8 cellular contexts compared by ENCODE assay signal in genomic region chr15:69413822-69414701, GRCh38. TPM values are rescaled to one million over a fixed set of nuclear protein-coding genes. Genes with fewer than 3 reads are reported as not detected.
A peak's percentile ranks its signal among the peaks of the same experiment; 100 is the strongest.
DNase-seq lines count a peak whose midpoint lies in the region; ATAC-seq and TF ChIP-seq lines count a peak whose summit lies in the region.

Gene KIF23, plus strand, starts transcription at chr15:69414349. Its CDS starts 117 bp downstream, at chr15:69414466.

- H4K20me1 ChIP-seq in BLaER1 treated with 17β-estradiol and CSF1 and Interleukin-3, amounts not matched to agents 10 nM and 100 nM: peaks cover 0 to 7% (median 0%) of the 10 kb centered on the region in 11 experiments; a peak in 2 of 22 replicates

- no peaks in the 10 kb centered on the region for H3K9me3 ChIP-seq in BLaER1 treated with 17β-estradiol and CSF1 and Interleukin-3, amounts not matched to agents 10 nM and 100 nM (replicated peaks in 1 of 11)
- no peaks in the 10 kb centered on the region for H3K9me3 ChIP-seq in left lung

- peak within 1 kb of the TSS in 10 of 11 experiments; percentile 39 to 90 (median 82); a peak in 19 of 22 replicates for H3K27ac ChIP-seq in BLaER1 treated with 17β-estradiol and CSF1 and Interleukin-3, amounts not matched to agents 10 nM and 100 nM
- peak within 1 kb of the TSS; percentile 42 to 64 for H3K27ac ChIP-seq in left lung

- DNase-seq in NCI-H748 (lab: John Stamatoyannopoulos, UW; ENCODE audit: unreplicated experiment) (peak; percentile 93), dermis blood vessel endothelial cell (peak; percentile 95), left lung (peak; percentile 95 to 97)
- peak; percentile 92 for DNase-seq in activated CD4-positive, alpha-beta T cell treated with anti-CD3 and anti-CD28 coated beads, Interleukin-2, amount 50 U/mL, for 1 hour
- DNase-seq in stimulated activated CD4-positive, alpha-beta T cell treated with anti-CD3 and anti-CD28 coated beads, Interleukin-2, amount 100 ng/mL, for 48 hours: peak; percentile 87

- ATAC-seq in GM19328 (IDR thresholded peaks at IDR 0.05; ENCODE audit: unreplicated experiment) (peak; percentile 95), HG03520 (IDR thresholded peaks at IDR 0.05; ENCODE audit: unreplicated experiment) (peak; percentile 89), left lung (peak; percentile 97)

- intact Hi-C loops in left lung (cut with DNase I): no loop called here

- H3K36me3 ChIP-seq in BLaER1 treated with 17β-estradiol and CSF1 and Interleukin-3, amounts not matched to agents 10 nM and 100 nM: peaks cover 0 to 30% (median 20%) of the 10 kb centered on the region in 11 experiments; a peak in 16 of 22 replicates
- no peaks in the 10 kb centered on the region for H3K36me3 ChIP-seq in left lung

- TF ChIP-seq CTCF in left lung (IDR thresholded peaks at IDR 0.05): no peak

- peaks cover 12 to 22% (median 17%) of the 10 kb centered on the region in 10 experiments; a peak in 18 of 20 replicates for H3K4me1 ChIP-seq in BLaER1 treated with 17β-estradiol and CSF1 and Interleukin-3, amounts not matched to agents 10 nM and 100 nM
- H3K4me1 ChIP-seq in left lung: peaks cover 0 to 16% of the 10 kb centered on the region in 2 donors

- H3K9ac ChIP-seq in BLaER1 treated with 17β-estradiol and CSF1 and Interleukin-3, amounts not matched to agents 10 nM and 100 nM: peak within 1 kb of the TSS; percentile 76 to 90 (median 88)

- peak within 1 kb of the TSS; percentile 69 to 91 (median 79) for H3K4me2 ChIP-seq in BLaER1 treated with 17β-estradiol and CSF1 and Interleukin-3, amounts not matched to agents 10 nM and 100 nM

- H3K27me3 ChIP-seq in BLaER1 treated with 17β-estradiol and CSF1 and Interleukin-3, amounts not matched to agents 10 nM and 100 nM: no peaks in the 10 kb centered on the region
- no peaks in the 10 kb centered on the region for H3K27me3 ChIP-seq in left lung

- peak within 1 kb of the TSS; percentile 80 to 97 (median 94) for H3K4me3 ChIP-seq in BLaER1 treated with 17β-estradiol and CSF1 and Interleukin-3, amounts not matched to agents 10 nM and 100 nM
- peak within 1 kb of the TSS; percentile 89 to 96 for H3K4me3 ChIP-seq in left lung

RNA-seq across cellular contexts. Expression of gene KIF23, which starts in this region (rescaled TPM):
- total RNA-seq in dermis blood vessel endothelial cell (13.8 and 55.1 TPM in 2 replicates), left lung (10 to 100 TPM in 1 of 2 donors, 1 to 10 TPM in 1; 3.5 to 15.4 TPM)

Comparison
In these comparisons a context has a peak if more than half of its experiments do, and no peak if none do; other contexts are left out.
1. Peak in every context shown above with its lines: DNase-seq, ATAC-seq, H3K4me3 ChIP-seq and H3K27ac ChIP-seq.